10 cellular contexts compared by ENCODE assay signal in genomic region chr3:41116851-41117250, GRCh38.
A peak's percentile ranks its signal among the peaks of the same experiment; 100 is the strongest.
DNase-seq lines count a peak whose midpoint lies in the region; ATAC-seq and TF ChIP-seq lines count a peak whose summit lies in the region.
"Had no signal": no experiment of that assay in that cellular context is flagged by ENCODE, and none has a peak within 500 bp of the region (broad histone marks: within the 10 kb centered on the region; RNA-seq: fewer than 3 reads in every experiment).

No MANE protein-coding gene starts in this region.

- no peak for ATAC-seq in T-helper 17 cell
- no peak for ATAC-seq in stimulated activated effector memory CD8-positive, alpha-beta T cell treated with anti-CD3 and anti-CD28 coated beads, Interleukin-12 subunit alpha, Interleukin-12 subunit beta, amount 100 ng/mL, for 72 hours
- no peak for ATAC-seq in HG02981 (IDR thresholded peaks at IDR 0.05; ENCODE audit: unreplicated experiment)

- H3K27me3 Mint-ChIP-seq in activated naive CD4-positive, alpha-beta T cell treated with anti-CD3 and anti-CD28 coated beads for 36 hours (ENCODE audit: low read depth), result no peaks in the 10 kb centered on the region
- H3K27me3 Mint-ChIP-seq in T-helper 17 cell (no peaks in the 10 kb centered on the region), endodermal cell (ENCODE audit: insufficient read depth) (no peaks in the 10 kb centered on the region)

- H3K4me3 Mint-ChIP-seq in activated naive CD4-positive, alpha-beta T cell treated with anti-CD3 and anti-CD28 coated beads for 36 hours, result no peak overlapping the region
- H3K4me3 Mint-ChIP-seq in T-helper 17 cell, result no peak overlapping the region
- no peak overlapping the region for H3K4me3 Mint-ChIP-seq in endodermal cell
- peak overlapping the region; percentile 48 for H3K4me3 Mint-ChIP-seq in stimulated activated effector memory CD8-positive, alpha-beta T cell treated with anti-CD3 and anti-CD28 coated beads, Interleukin-12 subunit alpha, Interleukin-12 subunit beta, amount 100 ng/mL, for 72 hours
- H3K4me3 Mint-ChIP-seq: nephron had no signal

- no peaks in the 10 kb centered on the region for H3K36me3 ChIP-seq in endodermal cell (ENCODE audit: control insufficient read depth, insufficient read depth, low read length)

- CTCF ChIA-PET in activated naive CD4-positive, alpha-beta T cell treated with anti-CD3 and anti-CD28 coated beads for 36 hours (lab: Charles Lee), result no interaction called here

- TF ChIP-seq POLR2A in erythroblast (IDR thresholded peaks at IDR 0.05; ENCODE audit: low read length), result no peak

- no peaks in the 10 kb centered on the region for H3K36me3 Mint-ChIP-seq in activated naive CD4-positive, alpha-beta T cell treated with anti-CD3 and anti-CD28 coated beads for 36 hours (ENCODE audit: low read depth)
- no peaks in the 10 kb centered on the region for H3K36me3 Mint-ChIP-seq in T-helper 17 cell (ENCODE audit: low read depth)
- H3K36me3 Mint-ChIP-seq in endodermal cell (ENCODE audit: low read depth), result no peaks in the 10 kb centered on the region
- no peaks in the 10 kb centered on the region for H3K36me3 Mint-ChIP-seq in stimulated activated effector memory CD8-positive, alpha-beta T cell treated with anti-CD3 and anti-CD28 coated beads, Interleukin-12 subunit alpha, Interleukin-12 subunit beta, amount 100 ng/mL, for 72 hours

- peaks cover 10% of the 10 kb centered on the region for H3K4me1 ChIP-seq in endodermal cell (ENCODE audit: control insufficient read depth, insufficient read depth, low read length)

- no peak overlapping the region for H3K4me3 ChIP-seq in endodermal cell (ENCODE audit: low read length)

- H3K9me3 Mint-ChIP-seq in activated naive CD4-positive, alpha-beta T cell treated with anti-CD3 and anti-CD28 coated beads for 36 hours, result no peaks in the 10 kb centered on the region
- H3K9me3 Mint-ChIP-seq in endodermal cell, result no peaks in the 10 kb centered on the region
- H3K9me3 Mint-ChIP-seq in stimulated activated effector memory CD8-positive, alpha-beta T cell treated with anti-CD3 and anti-CD28 coated beads, Interleukin-12 subunit alpha, Interleukin-12 subunit beta, amount 100 ng/mL, for 72 hours, result no peaks in the 10 kb centered on the region
- H3K9me3 Mint-ChIP-seq: nephron had no signal

- H3K4me1 Mint-ChIP-seq in activated naive CD4-positive, alpha-beta T cell treated with anti-CD3 and anti-CD28 coated beads for 36 hours (ENCODE audit: low read depth), result peaks cover 26% of the 10 kb centered on the region
- H3K4me1 Mint-ChIP-seq in T-helper 17 cell (peaks cover 25% of the 10 kb centered on the region), endodermal cell (peaks cover 62% of the 10 kb centered on the region)
- H3K4me1 Mint-ChIP-seq in stimulated activated effector memory CD8-positive, alpha-beta T cell treated with anti-CD3 and anti-CD28 coated beads, Interleukin-12 subunit alpha, Interleukin-12 subunit beta, amount 100 ng/mL, for 72 hours, result peaks cover 26% of the 10 kb centered on the region

- H3K27ac ChIP-seq in endodermal cell (ENCODE audit: low read depth, low read length), result no peak overlapping the region

- DNase-seq in activated naive CD4-positive, alpha-beta T cell treated with anti-CD3 and anti-CD28 coated beads for 36 hours, result no peak
- no peak for DNase-seq in activated naive CD4-positive, alpha-beta T cell treated with anti-CD3 and anti-CD28 coated beads, Interleukin-2, amount 50 U/mL, for 16 hours
- DNase-seq in T-helper 17 cell (no peak), endodermal cell (peak; percentile 23), erythroblast (lab: John Stamatoyannopoulos, UW) (no peak)
- DNase-seq in stimulated activated effector memory CD8-positive, alpha-beta T cell treated with anti-CD3 and anti-CD28 coated beads, Interleukin-12 subunit alpha, Interleukin-12 subunit beta, amount 100 ng/mL, for 72 hours (ENCODE audit: low spot score in 2 of 2), result no peak
- DNase-seq in activated effector memory CD4-positive, alpha-beta T cell treated with Interleukin-2 at 50 U/mL for 16 hours, result no peak
- DNase-seq: NCI-H2081 treated with DMSO at 0.1 percent for 48 hours had no signal

- H3K9me3 ChIP-seq in T-helper 17 cell (ENCODE audit: control insufficient read depth, low read length, poor library complexity, severe bottlenecking) (no peaks in the 10 kb centered on the region), endodermal cell (ENCODE audit: control insufficient read depth, low read length) (no peaks in the 10 kb centered on the region)

- intact Hi-C loops in activated naive CD4-positive, alpha-beta T cell treated with anti-CD3 and anti-CD28 coated beads for 36 hours (cut with micrococcal nuclease), result loop anchor here (1.0 to 5.0 kb wide), 5 partner anchors 42 to 490 kb away; partner anchors contain the start of gene CTNNB1

- no peak for TF ChIP-seq CTCF in endodermal cell (conservative IDR thresholded peaks at IDR 0.05)

- H3K9ac ChIP-seq in endodermal cell (ENCODE audit: extremely low read depth, low read length, poor library complexity, severe bottlenecking), result no peak overlapping the region

- 90 to 96% methylated on average over 7 to 8 of the region's 8 CpGs for WGBS in endodermal cell (ENCODE audit: insufficient coverage in 1 of 2, insufficient read length in 1 of 2), 2 experiments

- no peaks in the 10 kb centered on the region for H3K27me3 ChIP-seq in endodermal cell (ENCODE audit: control insufficient read depth, insufficient read depth, low read length, poor library complexity, severe bottlenecking)

- peak overlapping the region; percentile 9 for H3K27ac Mint-ChIP-seq in activated naive CD4-positive, alpha-beta T cell treated with anti-CD3 and anti-CD28 coated beads for 36 hours
- H3K27ac Mint-ChIP-seq in T-helper 17 cell, result peak overlapping the region; percentile 89
- peak overlapping the region; percentile 50 for H3K27ac Mint-ChIP-seq in endodermal cell
- peak overlapping the region; percentile 86 for H3K27ac Mint-ChIP-seq in stimulated activated effector memory CD8-positive, alpha-beta T cell treated with anti-CD3 and anti-CD28 coated beads, Interleukin-12 subunit alpha, Interleukin-12 subunit beta, amount 100 ng/mL, for 72 hours
- H3K27ac Mint-ChIP-seq: nephron had no signal

Comparison
In these comparisons a context has a peak if more than half of its experiments do, and no peak if none do; other contexts are left out.
1. H3K27ac Mint-ChIP-seq: peak in every context shown above with its lines; median percentile 89 in T-helper 17 cell; 86 in stimulated activated effector memory CD8-positive, alpha-beta T cell treated with anti-CD3 and anti-CD28 coated beads, Interleukin-12 subunit alpha, Interleukin-12 subunit beta, amount 100 ng/mL, for 72 hours; 50 in endodermal cell; 9 in activated naive CD4-positive, alpha-beta T cell treated with anti-CD3 and anti-CD28 coated beads for 36 hours.